In genomic region chr12:107610030-107610859, GRCh38 we compare ENCODE assay signal across 8 cellular contexts.
DNase-seq lines count a peak whose midpoint lies in the region; ATAC-seq and TF ChIP-seq lines count a peak whose summit lies in the region.

No MANE protein-coding gene starts in this region.

- no peak for TF ChIP-seq EP300 in ovary (IDR thresholded peaks at IDR 0.05)

- H3K27ac ChIP-seq in AG04450 (ENCODE audit: low read depth, low read length) (no peak overlapping the region), ovary (no peak overlapping the region)

- H3K9me3 Mint-ChIP-seq in chondrocyte (ENCODE audit: low read depth): no peaks in the 10 kb centered on the region

- H3K4me3 ChIP-seq in AG04450 (ENCODE audit: low read depth, low read length) (no peak overlapping the region), ovary (no peak overlapping the region)

- TF ChIP-seq POLR2A in ovary (IDR thresholded peaks at IDR 0.05): no peak

- no peaks in the 10 kb centered on the region for H3K36me3 Mint-ChIP-seq in chondrocyte (ENCODE audit: low read depth)

- CTCF ChIA-PET in AG04450 (lab: Charles Lee): interaction anchor here (0.6 to 13.8 kb wide), 29 partner anchors 10 to 519 kb away, joined by 3 to 401 read pairs (median 4); no protein-coding TSS in a partner anchor
- CTCF ChIA-PET in GM10248 (lab: Yijun Ruan, JAX): interaction anchor here (0.8 to 10.2 kb wide), 13 partner anchors 10 to 505 kb away, joined by 3 to 281 read pairs (median 5); no protein-coding TSS in a partner anchor

- no peaks in the 10 kb centered on the region for H3K27me3 ChIP-seq in AG04450 (ENCODE audit: control insufficient read depth, insufficient read depth, low read length)
- no peaks in the 10 kb centered on the region for H3K27me3 ChIP-seq in ovary

- H3K27me3 Mint-ChIP-seq in chondrocyte (ENCODE audit: low read depth): peaks cover 32% of the 10 kb centered on the region

- peaks cover 3% of the 10 kb centered on the region for H3K4me1 Mint-ChIP-seq in chondrocyte (ENCODE audit: low read depth)

- intact Hi-C loops in ovary (cut with DNase I): no loop called here

- DNase-seq in AG04450 (ENCODE audit: low read depth, low spot score): peak; percentile 23
- DNase-seq in GM10248 (ENCODE audit: extremely low spot score): peak; percentile 41
- DNase-seq in NCI-H2227 treated with DMSO at 0.1 percent for 48 hours (lab: John Stamatoyannopoulos, UW): peak; percentile 7
- DNase-seq in chondrocyte (ENCODE audit: low spot score): no peak
- DNase-seq in myocyte (ENCODE audit: low read depth): peak; percentile 35
- DNase-seq in ovary: no peak

- H3K9me3 ChIP-seq in AG04450 (ENCODE audit: control insufficient read depth, insufficient read depth, low read length) (no peaks in the 10 kb centered on the region), ovary (no peaks in the 10 kb centered on the region)

- peak; percentile 95 for TF ChIP-seq CTCF in AG04450 (IDR thresholded peaks at IDR 0.05; ENCODE audit: low read depth, low read length)
- peak; percentile 60 for TF ChIP-seq CTCF in GM10248 (IDR thresholded peaks at IDR 0.05; ENCODE audit: control extremely low read depth, extremely low read depth, low read depth, missing control alignments)
- TF ChIP-seq CTCF in chondrocyte (IDR thresholded peaks at IDR 0.05): peak; percentile 84
- no peak for TF ChIP-seq CTCF in ovary (IDR thresholded peaks at IDR 0.05)

- H3K4me3 Mint-ChIP-seq in chondrocyte (ENCODE audit: unreplicated experiment): no peak overlapping the region

- 25 to 33% (median 30%) methylated on average over 20 of the region's 20 CpGs for WGBS in ovary, 3 donors

- peak overlapping the region; percentile 14 for H3K27ac Mint-ChIP-seq in chondrocyte (ENCODE audit: unreplicated experiment)

- POLR2A ChIA-PET in AG04450 (lab: Yijun Ruan, JAX): no interaction called here
- POLR2A ChIA-PET in GM10248 (lab: Yijun Ruan, JAX): no interaction called here

- no peak for ATAC-seq in HG03520 (IDR thresholded peaks at IDR 0.05; ENCODE audit: unreplicated experiment)
- ATAC-seq in HG02642 (IDR thresholded peaks at IDR 0.05; ENCODE audit: poor library complexity, unreplicated experiment): no peak

- no peaks in the 10 kb centered on the region for H3K4me1 ChIP-seq in ovary (ENCODE audit: insufficient read depth)

- H3K36me3 ChIP-seq in ovary: no peaks in the 10 kb centered on the region

Comparison
In these comparisons a context has a peak if more than half of its experiments do, and no peak if none do; other contexts are left out.
1. DNase-seq: peak in AG04450 (single experiment), GM10248 (single experiment), NCI-H2227 treated with DMSO at 0.1 percent for 48 hours (single experiment) and myocyte (single experiment); none in chondrocyte (single experiment) and ovary (0 of 5).
2. CTCF ChIP-seq: peak in AG04450 (single experiment), GM10248 (single experiment) and chondrocyte (single experiment); none in ovary (0 of 3).